In the genomic region with DNA sequence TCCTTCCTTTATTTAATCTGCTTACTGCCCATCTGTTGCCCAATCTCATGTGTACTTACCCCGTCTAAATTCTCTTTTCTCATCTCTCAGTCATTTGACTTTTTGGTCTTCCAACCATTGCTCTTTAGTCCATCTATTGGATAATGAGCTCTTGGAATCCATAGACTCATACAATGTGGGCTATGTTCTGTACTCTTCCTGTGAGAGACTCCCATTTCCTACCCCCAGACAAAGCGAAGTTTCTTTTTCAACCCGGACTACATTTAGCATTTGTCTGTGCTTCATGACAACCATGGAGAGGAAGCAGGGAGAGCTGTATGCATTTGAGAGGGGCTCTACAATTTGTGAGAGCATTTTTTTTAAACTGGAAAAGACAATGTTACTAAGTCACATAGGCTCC, we compare ENCODE assay signal across 14 cellular contexts. TPM values are rescaled to one million over a fixed set of nuclear protein-coding genes. Genes with fewer than 3 reads are reported as not detected.
DNase-seq lines count a peak whose midpoint lies in the region; ATAC-seq and TF ChIP-seq lines count a peak whose summit lies in the region.
"Had no signal": no experiment of that assay in that cellular context is flagged by ENCODE, and none has a peak within 500 bp of the region (broad histone marks: within the 10 kb centered on the region; RNA-seq: fewer than 3 reads in every experiment).

No MANE protein-coding gene starts in this region.

- no peaks in the 10 kb centered on the region for H3K36me3 Mint-ChIP-seq in stimulated activated memory B cell treated with anti-CD40 and anti-IgM and Interleukin-4, amounts not matched to agents 10 μg/mL and 1 μg/mL and 100 μg/mL, for 72 hours
- H3K36me3 Mint-ChIP-seq: CD4-positive, alpha-beta memory T cell had no signal

- peaks cover 65% of the 10 kb centered on the region for H3K4me1 Mint-ChIP-seq in stimulated activated memory B cell treated with anti-CD40 and anti-IgM and Interleukin-4, amounts not matched to agents 10 μg/mL and 1 μg/mL and 100 μg/mL, for 72 hours

- H4K5ac ChIP-seq in IMR-90 (ENCODE audit: low read depth, low read length), result no peak overlapping the region

- WGBS in IMR-90 (ENCODE audit: extremely low coverage in 2 of 2, insufficient read length in 1 of 2), 2 experiments, result no CpG with 5 or more reads among the region's 3 CpGs
- 86% methylated on average over 3 of the region's 3 CpGs for WGBS in mesenchymal stem cell

- H3K36me3 ChIP-seq in IMR-90 (ENCODE audit: control insufficient read depth, insufficient read depth, low read length), result no peaks in the 10 kb centered on the region
- no peaks in the 10 kb centered on the region for H3K36me3 ChIP-seq in mesenchymal stem cell (ENCODE audit: control insufficient read depth in 1 of 2, insufficient read depth in 2 of 2, low read depth in 1 of 2, low read length in 2 of 2)

- H3K27ac Mint-ChIP-seq in stimulated activated memory B cell treated with anti-CD40 and anti-IgM and Interleukin-4, amounts not matched to agents 10 μg/mL and 1 μg/mL and 100 μg/mL, for 72 hours, result peak overlapping the region; percentile 1
- H3K27ac Mint-ChIP-seq: CD4-positive, alpha-beta memory T cell had no signal

- H3K14ac ChIP-seq in IMR-90 (replicated peaks; ENCODE audit: low read depth, low read length) (no peak overlapping the region), mesenchymal stem cell (ENCODE audit: low read length in 2 of 2) (no peak overlapping the region)

- H3K27me3 ChIP-seq in IMR-90 (ENCODE audit: control insufficient read depth, insufficient read depth, low read length), result no peaks in the 10 kb centered on the region
- no peaks in the 10 kb centered on the region for H3K27me3 ChIP-seq in mesenchymal stem cell (ENCODE audit: control insufficient read depth in 1 of 2, insufficient read depth in 1 of 2, low read length in 2 of 2)

- no peaks in the 10 kb centered on the region for H4K20me1 ChIP-seq in IMR-90 (ENCODE audit: insufficient read depth, low read length)

- TF ChIP-seq CTCF in IMR-90 (conservative IDR thresholded peaks at IDR 0.05; ENCODE audit: low read depth, low read length), result no peak

- H2AK5ac ChIP-seq in IMR-90 (ENCODE audit: low read depth, low read length) (no peak overlapping the region), mesenchymal stem cell (ENCODE audit: low read length, severe bottlenecking) (peak overlapping the region; percentile 22)

- no peak overlapping the region for H2AK9ac ChIP-seq in IMR-90 (replicated peaks; ENCODE audit: low read depth, low read length, poor library complexity)

- in situ Hi-C loops in IMR-90 (cut with MboI; ENCODE audit: low sequenced_read_pairs) (no loop called here), SK-MEL-5 (cut with HindIII; ENCODE audit: low pct_unique_long_range_greater_than_20kb, low sequenced_read_pairs) (no loop called here)

- CTCF ChIA-PET in IMR-90 (lab: Yijun Ruan, JAX), result interaction anchor here (1.0 to 1.7 kb wide), 4 partner anchors 10 to 244 kb away, joined by 3 to 5 read pairs (median 4); no protein-coding TSS in a partner anchor

- H2BK5ac ChIP-seq in IMR-90 (ENCODE audit: low read depth, low read length, poor library complexity, severe bottlenecking) (no peak overlapping the region), mesenchymal stem cell (ENCODE audit: low read depth, low read length, poor library complexity, severe bottlenecking) (no peak overlapping the region)

- H3K4me3 ChIP-seq in IMR-90 (ENCODE audit: insufficient read depth, low read depth, low read length) (no peak overlapping the region), mesenchymal stem cell (ENCODE audit: insufficient read depth in 1 of 2, low read depth in 1 of 2, low read length in 2 of 2) (no peak overlapping the region)
- H3K4me3 ChIP-seq: SK-N-MC had no signal

- BruUV-seq in IMR-90 (replicated peaks; lab: Mats Ljungman, UMichigan), result no TSS peak

- H2BK12ac ChIP-seq in mesenchymal stem cell (ENCODE audit: low read length in 2 of 2), result no peak overlapping the region

- dilution Hi-C loops in IMR-90 (cut with HindIII; ENCODE audit: low sequenced_read_pairs, unreplicated experiment), result no loop called here

- H3K9me3 Mint-ChIP-seq in stimulated activated memory B cell treated with anti-CD40 and anti-IgM and Interleukin-4, amounts not matched to agents 10 μg/mL and 1 μg/mL and 100 μg/mL, for 72 hours, result no peaks in the 10 kb centered on the region

- no peaks in the 10 kb centered on the region for H3K27me3 Mint-ChIP-seq in stimulated activated memory B cell treated with anti-CD40 and anti-IgM and Interleukin-4, amounts not matched to agents 10 μg/mL and 1 μg/mL and 100 μg/mL, for 72 hours

- H3K27ac ChIP-seq in IMR-90 (ENCODE audit: insufficient read depth, low read length), result no peak overlapping the region
- H3K27ac ChIP-seq in mesenchymal stem cell (ENCODE audit: low read length, poor library complexity, severe bottlenecking), result no peak overlapping the region
- H3K27ac ChIP-seq: SK-N-MC had no signal

- H3K56ac ChIP-seq in IMR-90 (ENCODE audit: extremely low read depth, insufficient read depth, low read length), result no peak overlapping the region

- H2BK20ac ChIP-seq in IMR-90 (ENCODE audit: low read depth, low read length), result 0 out of 2 replicates have a peak overlapping the region, but pooled peaks have one; percentile 25

- H2AFZ ChIP-seq in IMR-90 (replicated peaks; ENCODE audit: low read length, poor library complexity) (no peak overlapping the region), mesenchymal stem cell (ENCODE audit: low read depth, low read length) (no peak overlapping the region)

- H3K4me2 ChIP-seq in IMR-90 (ENCODE audit: low read depth, low read length), result no peak overlapping the region
- no peak overlapping the region for H3K4me2 ChIP-seq in mesenchymal stem cell (ENCODE audit: low read length, poor library complexity, severe bottlenecking)

- H3K4ac ChIP-seq in IMR-90 (ENCODE audit: low read depth, low read length) (no peak overlapping the region), mesenchymal stem cell (ENCODE audit: low read depth in 1 of 2, low read length in 2 of 2) (peak overlapping the region in 1 of 2 experiments; percentile 37)

- TF ChIP-seq RAD21 in IMR-90 (IDR thresholded peaks at IDR 0.05; ENCODE audit: low read length), result no peak

- POLR2A ChIA-PET in IMR-90 (lab: Charles Lee; ENCODE audit: unreplicated experiment), result no interaction called here

- H3K79me1 ChIP-seq in IMR-90 (ENCODE audit: low read depth in 1 of 2, low read length in 2 of 2), result peaks cover 0 to 4% of the 10 kb centered on the region in 2 experiments; a peak in 2 of 4 replicates
- H3K79me1 ChIP-seq in mesenchymal stem cell (replicated peaks; ENCODE audit: low read length, poor library complexity, severe bottlenecking), result peaks cover 2% of the 10 kb centered on the region

- H2BK15ac ChIP-seq in IMR-90 (ENCODE audit: low read depth, low read length) (no peak overlapping the region), mesenchymal stem cell (ENCODE audit: low read depth, poor library complexity, severe bottlenecking) (no peak overlapping the region)

- no peak overlapping the region for H3K9ac ChIP-seq in IMR-90 (ENCODE audit: low read depth, low read length)
- H3K9ac ChIP-seq in mesenchymal stem cell (ENCODE audit: low read length), result no peak overlapping the region

- H3K9me1 ChIP-seq in IMR-90 (ENCODE audit: insufficient read depth, low read length), result no peaks in the 10 kb centered on the region

- no peak overlapping the region for H3K4me3 Mint-ChIP-seq in stimulated activated memory B cell treated with anti-CD40 and anti-IgM and Interleukin-4, amounts not matched to agents 10 μg/mL and 1 μg/mL and 100 μg/mL, for 72 hours
- H3K4me3 Mint-ChIP-seq: CD4-positive, alpha-beta memory T cell had no signal

- ATAC-seq in IMR-90 (ENCODE audit: low read depth) (no peak), GM19351 (IDR thresholded peaks at IDR 0.05; ENCODE audit: unreplicated experiment) (no peak)
- ATAC-seq in stimulated activated memory B cell treated with anti-CD40 and anti-IgM and Interleukin-4, amounts not matched to agents 10 μg/mL and 1 μg/mL and 100 μg/mL, for 72 hours, result no peak

- no peak overlapping the region for H3K23ac ChIP-seq in IMR-90 (ENCODE audit: low read depth, low read length)
- H3K23ac ChIP-seq in mesenchymal stem cell (ENCODE audit: low read length in 2 of 2), result no peak overlapping the region

- H3K9me3 ChIP-seq in IMR-90 (ENCODE audit: control insufficient read depth, insufficient read depth, low read length) (no peaks in the 10 kb centered on the region), mesenchymal stem cell (ENCODE audit: control insufficient read depth, low read length) (no peaks in the 10 kb centered on the region)

- H3K4me1 ChIP-seq in IMR-90 (ENCODE audit: control insufficient read depth, insufficient read depth, low read length), result peaks cover 2% of the 10 kb centered on the region; the same call in 1 of the 2 replicates
- no peaks in the 10 kb centered on the region for H3K4me1 ChIP-seq in mesenchymal stem cell (ENCODE audit: control insufficient read depth, insufficient read depth, low read depth, low read length)

- DNase-seq in IMR-90 (no peak), SK-MEL-5 (ENCODE audit: low read depth, low spot score) (peak; percentile 88), mesenchymal stem cell (no peak), DMS53 treated with DMSO at 0.1 percent for 48 hours (lab: John Stamatoyannopoulos, UW; ENCODE audit: unreplicated experiment) (no peak), posterior cingulate gyrus (no peak)
- DNase-seq: CD4-positive, alpha-beta memory T cell; GDM1; HCEC 1CT; KBM-7; NCI-H1417 treated with DMSO at 0.1 percent for 48 hours; NCI-H1930 had no signal

- TF ChIP-seq POLR2A in IMR-90 (IDR thresholded peaks at IDR 0.05; ENCODE audit: low read depth, low read length), result no peak

- no peak overlapping the region for H2BK120ac ChIP-seq in IMR-90 (ENCODE audit: low read depth, low read length)
- no peak overlapping the region for H2BK120ac ChIP-seq in mesenchymal stem cell (ENCODE audit: low read depth, low read length)

- no peak overlapping the region for H3K18ac ChIP-seq in IMR-90 (ENCODE audit: low read depth, low read length)
- H3K18ac ChIP-seq in mesenchymal stem cell (ENCODE audit: low read depth in 1 of 2, low read length in 2 of 2), result no peak overlapping the region

- H4K8ac ChIP-seq in IMR-90 (ENCODE audit: low read depth in 2 of 2, low read length in 2 of 2) (no peak overlapping the region), mesenchymal stem cell (ENCODE audit: low read length) (no peak overlapping the region)

- H4K91ac ChIP-seq in IMR-90 (ENCODE audit: insufficient read depth, low read depth, low read length), result no peak overlapping the region
- no peak overlapping the region for H4K91ac ChIP-seq in mesenchymal stem cell (ENCODE audit: low read length)

- intact Hi-C loops in IMR-90 (cut with micrococcal nuclease) (no loop called here), posterior cingulate gyrus (cut with DNase I) (loop anchor here (2.0 to 5.0 kb wide), 2 partner anchors 106 to 249 kb away; no protein-coding TSS in a partner anchor)

RNA-seq across cellular contexts. Expression of a gene that starts 4.0 kb away (rescaled TPM):
- total RNA-seq in IMR-90 (2012; rRNA removed), result 7.3 and 8.9 TPM in 2 replicates
- 2.8 and 2.9 TPM in 2 replicates for polyA plus RNA-seq in IMR-90 (2012; rRNA removed)
- polyA plus RNA-seq in IMR-90 (2012; cell fraction: cytosol; rRNA removed), result 0.87 and 1.3 TPM in 2 replicates
- polyA plus RNA-seq in IMR-90 (2012; cell fraction: nucleus; rRNA removed; ENCODE audit: low replicate concordance), result 1.2 and 6.8 TPM in 2 replicates
- total RNA-seq in SK-MEL-5 (2014; rRNA removed; shearing (Covaris generic)), result 18.3 and 19.3 TPM in 2 replicates
- 11.6 and 14.3 TPM in 2 replicates for polyA plus RNA-seq in SK-MEL-5 (2015; cell fraction: cytosol; rRNA removed)
- polyA plus RNA-seq in SK-MEL-5 (2015; cell fraction: nucleus; rRNA removed), result 16.8 and 20.6 TPM in 2 replicates
- 13.3 TPM for polyA plus RNA-seq in mesenchymal stem cell (2013, experiment 1 of 2)
- 15.6 TPM for polyA plus RNA-seq in mesenchymal stem cell (2013, experiment 2 of 2)
- total RNA-seq: CD4-positive, alpha-beta memory T cell had no signal
- polyA plus RNA-seq: CD4-positive, alpha-beta memory T cell had no signal
